In the genomic region with DNA sequence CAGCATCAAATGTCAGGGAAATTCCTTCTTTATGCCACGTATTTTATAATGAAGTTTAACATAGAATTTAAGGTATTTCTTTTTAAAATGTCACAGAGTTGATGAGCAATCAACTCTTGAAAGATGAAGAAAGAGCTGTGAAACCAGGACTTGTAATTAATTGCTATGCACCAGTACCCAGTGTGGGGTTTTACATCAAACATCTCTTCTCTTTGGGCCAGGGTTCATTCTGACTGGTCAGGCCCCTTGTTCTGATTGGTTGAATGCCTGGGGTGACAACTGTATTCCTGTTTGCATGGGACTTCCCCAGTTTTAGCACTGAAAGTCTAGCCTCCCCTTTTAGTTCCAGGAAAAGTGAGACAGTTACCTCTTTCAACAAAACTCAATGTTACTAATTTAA, we compare ENCODE assay signal across 9 cellular contexts. TPM values are rescaled to one million over a fixed set of nuclear protein-coding genes. Genes with fewer than 3 reads are reported as not detected.
DNase-seq lines count a peak whose midpoint lies in the region; ATAC-seq, FAIRE-seq and TF ChIP-seq lines count a peak whose summit lies in the region.
"Had no signal": no experiment of that assay in that cellular context is flagged by ENCODE, and none has a peak within 500 bp of the region (broad histone marks: within the 10 kb centered on the region; RNA-seq: fewer than 3 reads in every experiment).

No MANE protein-coding gene starts in this region.

- H3K9me3 Mint-ChIP-seq in activated CD8-positive, alpha-beta memory T cell treated with anti-CD3 and anti-CD28 coated beads, Interleukin-2, amount 10 ng/mL, durations not matched to agents 7 days and 5 days (ENCODE audit: low read depth): peaks cover 2% of the 10 kb centered on the region

- H3K4me3 ChIP-seq in SK-N-MC: peak overlapping the region; percentile 7; the same call in 1 of the 2 replicates
- H3K4me3 ChIP-seq: skin epidermis had no signal

- FAIRE-seq in D721Med (lab: Jason Lieb, UNC): no peak

- H3K4me1 Mint-ChIP-seq in activated CD8-positive, alpha-beta memory T cell treated with anti-CD3 and anti-CD28 coated beads, Interleukin-2, amount 10 ng/mL, durations not matched to agents 7 days and 5 days: peaks cover 2% of the 10 kb centered on the region

- H3K27me3 Mint-ChIP-seq in activated CD8-positive, alpha-beta memory T cell treated with anti-CD3 and anti-CD28 coated beads, Interleukin-2, amount 10 ng/mL, durations not matched to agents 7 days and 5 days: no peaks in the 10 kb centered on the region

- H3K9me3 ChIP-seq in SK-N-MC (ENCODE audit: low read depth, low read length): no peaks in the 10 kb centered on the region

- CTCF ChIA-PET in activated CD8-positive, alpha-beta memory T cell treated with anti-CD3 and anti-CD28 coated beads, Interleukin-2, amount 10 ng/mL, durations not matched to agents 7 days and 5 days (lab: Charles Lee): no interaction called here

- no peaks in the 10 kb centered on the region for H3K36me3 ChIP-seq in SK-N-MC (ENCODE audit: insufficient read depth, low read length)

- no peak overlapping the region for H3K4me3 Mint-ChIP-seq in activated CD8-positive, alpha-beta memory T cell treated with anti-CD3 and anti-CD28 coated beads, Interleukin-2, amount 10 ng/mL, durations not matched to agents 7 days and 5 days

- H3K36me3 Mint-ChIP-seq in activated CD8-positive, alpha-beta memory T cell treated with anti-CD3 and anti-CD28 coated beads, Interleukin-2, amount 10 ng/mL, durations not matched to agents 7 days and 5 days: no peaks in the 10 kb centered on the region

- no peak for TF ChIP-seq CTCF in D721Med (IDR thresholded peaks at IDR 0.05; ENCODE audit: insufficient read depth, missing control alignments)

- H3K9ac ChIP-seq in SK-N-MC (ENCODE audit: insufficient read length): no peak overlapping the region

- no peak overlapping the region for H3K27ac ChIP-seq in SK-N-MC
- H3K27ac ChIP-seq: skin epidermis had no signal

- in situ Hi-C loops in G401 (cut with HindIII; ENCODE audit: low sequenced_read_pairs): no loop called here

- H3K27ac Mint-ChIP-seq in activated CD8-positive, alpha-beta memory T cell treated with anti-CD3 and anti-CD28 coated beads, Interleukin-2, amount 10 ng/mL, durations not matched to agents 7 days and 5 days: no peak overlapping the region

- peak; percentile 47 for DNase-seq in activated CD8-positive, alpha-beta memory T cell treated with anti-CD3 and anti-CD28 coated beads, Interleukin-2, amount 10 ng/mL, durations not matched to agents 7 days and 5 days
- no peak for DNase-seq in activated CD8-positive, alpha-beta memory T cell treated with anti-CD3 and anti-CD28 coated beads for 24 hours
- no peak for DNase-seq in SK-N-MC (ENCODE audit: low read depth, low spot score)
- DNase-seq in stimulated activated CD8-positive, alpha-beta memory T cell treated with anti-CD3 and anti-CD28 coated beads, Interleukin-7, amount 100 ng/mL, for 48 hours (ENCODE audit: extremely low read depth in 1 of 2, low read depth in 1 of 2): peak; percentile 3 to 51
- no peak for DNase-seq in activated CD8-positive, alpha-beta memory T cell treated with anti-CD3 and anti-CD28 coated beads, Interleukin-2, amount 50 U/mL, for 48 hours
- DNase-seq in G401 (ENCODE audit: low spot score): no peak
- DNase-seq in D721Med (ENCODE audit: insufficient read length, low spot score): no peak

- ATAC-seq in activated CD8-positive, alpha-beta memory T cell treated with anti-CD3 and anti-CD28 coated beads, Interleukin-2, amount 10 ng/mL, durations not matched to agents 7 days and 5 days: peak; percentile 39
- peak; percentile 93 for ATAC-seq in HG02759 (IDR thresholded peaks at IDR 0.05; ENCODE audit: unreplicated experiment)

RNA-seq across cellular contexts. Expression of a gene that starts 40.1 kb away (rescaled TPM):
- under 1 TPM in 1 of 2 experiments, not detected in 1; 0.21 TPM for total RNA-seq in activated CD8-positive, alpha-beta memory T cell treated with anti-CD3 and anti-CD28 coated beads, Interleukin-2, amount 10 ng/mL, durations not matched to agents 7 days and 5 days
- 1.1 and 1.4 TPM in 2 replicates for total RNA-seq in G401 (2014; rRNA removed; shearing (Covaris generic))

Comparison
In these comparisons a context has a peak if more than half of its experiments do, and no peak if none do; other contexts are left out.
1. DNase-seq: peak in activated CD8-positive, alpha-beta memory T cell treated with anti-CD3 and anti-CD28 coated beads, Interleukin-2, amount 10 ng/mL, durations not matched to agents 7 days and 5 days (single experiment) and stimulated activated CD8-positive, alpha-beta memory T cell treated with anti-CD3 and anti-CD28 coated beads, Interleukin-7, amount 100 ng/mL, for 48 hours (2 of 2); none in activated CD8-positive, alpha-beta memory T cell treated with anti-CD3 and anti-CD28 coated beads for 24 hours (single experiment), SK-N-MC (single experiment), activated CD8-positive, alpha-beta memory T cell treated with anti-CD3 and anti-CD28 coated beads, Interleukin-2, amount 50 U/mL, for 48 hours (single experiment), G401 (single experiment) and D721Med (single experiment).